In the genomic region with DNA sequence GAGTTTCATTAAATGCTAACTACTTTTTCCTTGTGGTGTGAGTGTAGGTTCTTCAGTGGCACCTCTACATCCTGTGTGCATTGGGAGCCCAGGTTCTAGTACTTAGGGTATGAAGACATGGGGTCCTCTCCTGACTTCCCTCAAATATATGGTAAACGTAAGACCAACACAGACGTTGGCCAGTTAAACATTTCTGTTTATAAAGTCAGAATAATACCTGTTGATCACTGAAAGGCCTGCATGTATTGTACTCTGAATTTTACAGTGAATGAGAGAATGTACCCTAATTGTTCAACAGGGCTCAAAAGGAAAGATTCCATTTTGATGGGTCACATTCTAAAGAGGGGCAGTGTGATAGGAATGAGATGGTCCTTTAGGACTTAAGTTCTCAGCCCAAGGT, we compare ENCODE assay signal across 12 cellular contexts. TPM values are rescaled to one million over a fixed set of nuclear protein-coding genes. Genes with fewer than 3 reads are reported as not detected.
DNase-seq lines count a peak whose midpoint lies in the region; ATAC-seq, FAIRE-seq and TF ChIP-seq lines count a peak whose summit lies in the region.
"Had no signal": no experiment of that assay in that cellular context is flagged by ENCODE, and none has a peak within 500 bp of the region (broad histone marks: within the 10 kb centered on the region; RNA-seq: fewer than 3 reads in every experiment).

No MANE protein-coding gene starts in this region.

- no TSS peak for BruUV-seq in MCF 10A (replicated peaks; lab: Mats Ljungman, UMichigan)

- no peak for DNase-seq in MCF 10A (ENCODE audit: unreplicated experiment)
- no peak for DNase-seq in breast epithelium (ENCODE audit: low spot score in 2 of 2)
- no peak for DNase-seq in NT2/D1 (ENCODE audit: low read depth, low spot score)
- DNase-seq in astrocyte (ENCODE audit: low read depth) = no peak
- DNase-seq in stimulated activated naive CD8-positive, alpha-beta T cell treated with anti-CD3 and anti-CD28 coated beads, Interleukin-15, amount 100 ng/mL, for 72 hours = no peak
- DNase-seq in ovary = no peak
- DNase-seq in coronary artery (ENCODE audit: low spot score) = no peak
- DNase-seq: NCI-H1436 had no signal

- peaks cover 48% of the 10 kb centered on the region for H4K20me1 ChIP-seq in astrocyte (ENCODE audit: insufficient read depth, low read length)

- H3K9me3 ChIP-seq in breast epithelium (no peaks in the 10 kb centered on the region), NT2/D1 (ENCODE audit: insufficient read depth, low read length) (no peaks in the 10 kb centered on the region), astrocyte (ENCODE audit: insufficient read depth, low read depth, low read length) (no peaks in the 10 kb centered on the region), ovary (no peaks in the 10 kb centered on the region)

- H3K4me2 ChIP-seq in astrocyte (ENCODE audit: low read length) = peak overlapping the region; percentile 92

- peaks cover 35% of the 10 kb centered on the region for H3K4me1 Mint-ChIP-seq in MCF 10A (ENCODE audit: insufficient read depth, unreplicated experiment)
- peaks cover 43% of the 10 kb centered on the region for H3K4me1 Mint-ChIP-seq in astrocyte (ENCODE audit: low read depth, unreplicated experiment)
- peaks cover 68% of the 10 kb centered on the region for H3K4me1 Mint-ChIP-seq in stimulated activated naive CD8-positive, alpha-beta T cell treated with anti-CD3 and anti-CD28 coated beads, Interleukin-15, amount 100 ng/mL, for 72 hours

- H3K4me3 ChIP-seq in breast epithelium (no peak overlapping the region), NT2/D1 (ENCODE audit: insufficient read length, low read depth) (no peak overlapping the region), astrocyte (ENCODE audit: insufficient read depth, low read depth, low read length) (no peak overlapping the region), ovary (no peak overlapping the region), coronary artery (no peak overlapping the region)
- H3K4me3 ChIP-seq: cardiac muscle cell, skin epidermis had no signal

- H3K27me3 Mint-ChIP-seq in MCF 10A (ENCODE audit: insufficient read depth, unreplicated experiment) (no peaks in the 10 kb centered on the region), astrocyte (ENCODE audit: low read depth, unreplicated experiment) (no peaks in the 10 kb centered on the region)
- no peaks in the 10 kb centered on the region for H3K27me3 Mint-ChIP-seq in stimulated activated naive CD8-positive, alpha-beta T cell treated with anti-CD3 and anti-CD28 coated beads, Interleukin-15, amount 100 ng/mL, for 72 hours

- ATAC-seq in stimulated activated naive CD8-positive, alpha-beta T cell treated with anti-CD3 and anti-CD28 coated beads, Interleukin-15, amount 100 ng/mL, for 72 hours = no peak
- ATAC-seq in GM18909 (IDR thresholded peaks at IDR 0.05; ENCODE audit: poor library complexity, unreplicated experiment) = no peak

- intact Hi-C loops in MCF 10A (cut with micrococcal nuclease) = loop anchor here (5.0 to 10.0 kb wide), 2 partner anchors 354 to 449 kb away; no protein-coding TSS in a partner anchor
- intact Hi-C loops in breast epithelium (cut with DNase I; ENCODE audit: low total_unique reads) = loop anchor here (5.0 kb wide), 1 partner anchor 1616 kb away; no protein-coding TSS in a partner anchor
- intact Hi-C loops in ovary (cut with DNase I) = loop anchor here in 1 of 4 donors (5.0 kb wide), 2 partner anchors 126 to 271 kb away; a partner anchor contains a TSS

- H3K9me3 Mint-ChIP-seq in MCF 10A (ENCODE audit: unreplicated experiment) = peaks cover 2% of the 10 kb centered on the region
- H3K9me3 Mint-ChIP-seq in astrocyte (ENCODE audit: unreplicated experiment) = no peaks in the 10 kb centered on the region
- H3K9me3 Mint-ChIP-seq in stimulated activated naive CD8-positive, alpha-beta T cell treated with anti-CD3 and anti-CD28 coated beads, Interleukin-15, amount 100 ng/mL, for 72 hours = peaks cover 0 to 1% of the 10 kb centered on the region in 2 donors

- peaks cover 50% of the 10 kb centered on the region for H3K79me2 ChIP-seq in astrocyte (ENCODE audit: insufficient read depth, low read length)

- TF ChIP-seq CTCF in MCF 10A (IDR thresholded peaks at IDR 0.05; ENCODE audit: unreplicated experiment) (no peak), breast epithelium (IDR thresholded peaks at IDR 0.05) (no peak), astrocyte (IDR thresholded peaks at IDR 0.05; ENCODE audit: insufficient read depth, low read depth, low read length) (no peak), ovary (IDR thresholded peaks at IDR 0.05) (no peak), coronary artery (IDR thresholded peaks at IDR 0.05) (no peak)

- H3K9ac ChIP-seq in NT2/D1 (ENCODE audit: insufficient read length, low read depth) (peak overlapping the region; percentile 17), astrocyte (ENCODE audit: low read length) (peak overlapping the region; percentile 99)

- H3K27me3 ChIP-seq in breast epithelium (no peaks in the 10 kb centered on the region), NT2/D1 (ENCODE audit: insufficient read depth, insufficient read length) (no peaks in the 10 kb centered on the region), astrocyte (ENCODE audit: insufficient read depth, low read length) (no peaks in the 10 kb centered on the region), ovary (no peaks in the 10 kb centered on the region)
- H3K27me3 ChIP-seq: cardiac muscle cell had no signal

- H3K27ac ChIP-seq in breast epithelium = no peak overlapping the region
- no peak overlapping the region for H3K27ac ChIP-seq in astrocyte (ENCODE audit: low read depth, low read length)
- H3K27ac ChIP-seq in ovary = no peak overlapping the region
- no peak overlapping the region for H3K27ac ChIP-seq in coronary artery
- H3K27ac ChIP-seq: cardiac muscle cell, skin epidermis had no signal

- H3K27ac Mint-ChIP-seq in MCF 10A (ENCODE audit: low read depth, unreplicated experiment) (no peak overlapping the region), astrocyte (ENCODE audit: unreplicated experiment) (peak overlapping the region; percentile 36)
- peak overlapping the region in 1 of 2 donors; percentile 50 for H3K27ac Mint-ChIP-seq in stimulated activated naive CD8-positive, alpha-beta T cell treated with anti-CD3 and anti-CD28 coated beads, Interleukin-15, amount 100 ng/mL, for 72 hours

- no peak overlapping the region for H2AFZ ChIP-seq in astrocyte (ENCODE audit: low read depth, low read length)

- no peaks in the 10 kb centered on the region for H3K36me3 ChIP-seq in breast epithelium
- peaks cover 63% of the 10 kb centered on the region for H3K36me3 ChIP-seq in NT2/D1 (ENCODE audit: insufficient read depth, insufficient read length, low read length)
- H3K36me3 ChIP-seq in astrocyte (ENCODE audit: insufficient read depth, low read length) = peaks cover 30% of the 10 kb centered on the region
- no peaks in the 10 kb centered on the region for H3K36me3 ChIP-seq in ovary

- no peak for TF ChIP-seq POLR2A in breast epithelium (IDR thresholded peaks at IDR 0.05)
- no peak for TF ChIP-seq POLR2A in ovary (IDR thresholded peaks at IDR 0.05)

- CTCF ChIA-PET in MCF 10A (lab: Yijun Ruan, JAX) = interaction anchor here (0.6 to 1.8 kb wide), 3 partner anchors 271 to 595 kb away, joined by 3 to 5 read pairs (median 4); no protein-coding TSS in a partner anchor

- H3K36me3 Mint-ChIP-seq in MCF 10A (ENCODE audit: insufficient read depth, unreplicated experiment) (peaks cover 82% of the 10 kb centered on the region), astrocyte (ENCODE audit: low read depth, unreplicated experiment) (peaks cover 26% of the 10 kb centered on the region)

- H3K4me3 Mint-ChIP-seq in MCF 10A (ENCODE audit: unreplicated experiment) (peak overlapping the region; percentile 81), astrocyte (ENCODE audit: unreplicated experiment) (peak overlapping the region; percentile 99)
- H3K4me3 Mint-ChIP-seq in stimulated activated naive CD8-positive, alpha-beta T cell treated with anti-CD3 and anti-CD28 coated beads, Interleukin-15, amount 100 ng/mL, for 72 hours = peak overlapping the region; percentile 86 to 90

- no peak for FAIRE-seq in astrocyte (lab: Jason Lieb, UNC)
- FAIRE-seq: urothelium cell line had no signal

- POLR2A ChIA-PET in MCF 10A (lab: Yijun Ruan, JAX) = interaction anchor here (0.6 to 4.8 kb wide), 3 partner anchors 34 to 704 kb away, joined by 3 to 66 read pairs (median 4); a partner anchor contains a TSS

- no peak for TF ChIP-seq EP300 in ovary (IDR thresholded peaks at IDR 0.05)

- WGBS in ovary, 3 donors = 63 to 66% (median 65%) methylated on average over 2 of the region's 2 CpGs

- H3K4me1 ChIP-seq in breast epithelium = peaks cover 14 to 23% of the 10 kb centered on the region in 2 donors
- no peaks in the 10 kb centered on the region for H3K4me1 ChIP-seq in NT2/D1 (ENCODE audit: insufficient read depth, insufficient read length)
- peaks cover 56% of the 10 kb centered on the region for H3K4me1 ChIP-seq in astrocyte (ENCODE audit: insufficient read depth, low read length)
- peaks cover 10% of the 10 kb centered on the region for H3K4me1 ChIP-seq in ovary (ENCODE audit: insufficient read depth)

RNA-seq across cellular contexts. Expression of gene RPL27A, which starts 3.2 kb away (rescaled TPM):
- 1,377 TPM in 2 replicates for total RNA-seq in MCF 10A (2022)
- total RNA-seq in breast epithelium = 1,000 to 10,000 TPM in 2 of 3 donors, 100 to 1,000 TPM in 1; 907 to 1,119 (median 1,000) TPM
- 573 and 682 TPM in 2 replicates for total RNA-seq in astrocyte
- 1,000 to 10,000 TPM in 6 of 7 donors, 100 to 1,000 TPM in 1; 986 to 2,251 (median 1,304) TPM for total RNA-seq in ovary
- 1,000 to 10,000 TPM; 3,412 to 6,011 TPM for polyA plus RNA-seq in ovary

RNA-seq across cellular contexts. Expression of gene TRIM66, which starts 3.4 kb away (rescaled TPM):
- 27.3 and 27.4 TPM in 2 replicates for total RNA-seq in MCF 10A (2022)
- 10 to 100 TPM in 2 of 3 donors, 1 to 10 TPM in 1; 6.6 to 12.7 (median 11.5) TPM for total RNA-seq in breast epithelium
- 7.3 and 8.8 TPM in 2 replicates for total RNA-seq in astrocyte
- 10 to 100 TPM in 1 of 7 donors, 1 to 10 TPM in 6; 2.3 to 15.4 (median 4.9) TPM for total RNA-seq in ovary
- polyA plus RNA-seq in ovary = 1 to 10 TPM; 2.6 to 6.7 TPM
